In genomic region chr9:129432671-129433154, GRCh38 we compare ENCODE assay signal across 21 cellular contexts.
DNase-seq lines count a peak whose midpoint lies in the region; ATAC-seq, FAIRE-seq and TF ChIP-seq lines count a peak whose summit lies in the region.
"Had no signal": no experiment of that assay in that cellular context is flagged by ENCODE, and none has a peak within 500 bp of the region (broad histone marks: within the 10 kb centered on the region; RNA-seq: fewer than 3 reads in every experiment).

No MANE protein-coding gene starts in this region.

- H3K4me3 Mint-ChIP-seq in MCF 10A (ENCODE audit: unreplicated experiment): no peak overlapping the region
- no peak overlapping the region for H3K4me3 Mint-ChIP-seq in stimulated activated effector memory CD8-positive, alpha-beta T cell treated with anti-CD3 and anti-CD28 coated beads, Interleukin-12 subunit alpha, Interleukin-12 subunit beta, amount 100 ng/mL, for 72 hours
- H3K4me3 Mint-ChIP-seq: CD4-positive, alpha-beta T cell; natural killer cell; stimulated activated naive CD8-positive, alpha-beta T cell treated with anti-CD3 and anti-CD28 coated beads, Interleukin-15, amount 100 ng/mL, for 72 hours; T-helper 1 cell treated with Interleukin-12 subunit alpha and Interleukin-12 subunit beta and Interleukin-4 antibody, amounts not matched to agents 30 μg/mL and 1 μg/mL, for 36 hours; WTC11 had no signal

- H3K27me3 ChIP-seq in breast epithelium (no peaks in the 10 kb centered on the region), HepG2 (ENCODE audit: control insufficient read depth in 1 of 2, insufficient read depth in 2 of 2, low read length in 2 of 2) (peaks cover 9 to 74% of the 10 kb centered on the region in 2 experiments; a peak in 4 of 5 replicates), uterus (no peaks in the 10 kb centered on the region)
- H3K27me3 ChIP-seq: adrenal gland had no signal

- ATAC-seq in HepG2: peak; percentile 21; the same call in 2 of the 3 replicates
- ATAC-seq in stimulated activated effector memory CD8-positive, alpha-beta T cell treated with anti-CD3 and anti-CD28 coated beads, Interleukin-12 subunit alpha, Interleukin-12 subunit beta, amount 100 ng/mL, for 72 hours: no peak
- ATAC-seq in HG03469 (IDR thresholded peaks at IDR 0.05; ENCODE audit: unreplicated experiment): no peak
- ATAC-seq: natural killer cell; stimulated activated naive CD8-positive, alpha-beta T cell treated with anti-CD3 and anti-CD28 coated beads, Interleukin-15, amount 100 ng/mL, for 72 hours; WTC11 had no signal

- TF ChIP-seq EP300 in HepG2 (IDR thresholded peaks at IDR 0.05; ENCODE audit: low read depth in 2 of 2, low read length in 2 of 2) (no peak), HepG2 (CRISPR knock-in tag; IDR thresholded peaks at IDR 0.05; ENCODE audit: borderline replicate concordance) (no peak)

- H3K4me1 ChIP-seq in breast epithelium (peaks cover 0 to 4% of the 10 kb centered on the region in 2 donors), HepG2 (ENCODE audit: insufficient read depth, low read length) (peaks cover 11% of the 10 kb centered on the region), uterus (no peaks in the 10 kb centered on the region)

- CTCF ChIA-PET in MCF 10A (lab: Yijun Ruan, JAX) (interaction anchor here (0.7 kb wide), 1 partner anchor 300 kb away, joined by 3 read pairs; no protein-coding TSS in a partner anchor), HepG2 (lab: Yijun Ruan, JAX; ENCODE audit: low intra/inter-chr PET ratio, low total read pairs) (no interaction called here)

- in situ Hi-C loops in HepG2 (cut with HindIII; ENCODE audit: extremely low pct_ligation_motif_present, low pct_unique_long_range_greater_than_20kb): no loop called here

- no peak overlapping the region for H3K27ac Mint-ChIP-seq in MCF 10A (ENCODE audit: low read depth, unreplicated experiment)
- peak overlapping the region; percentile 82 for H3K27ac Mint-ChIP-seq in stimulated activated effector memory CD8-positive, alpha-beta T cell treated with anti-CD3 and anti-CD28 coated beads, Interleukin-12 subunit alpha, Interleukin-12 subunit beta, amount 100 ng/mL, for 72 hours
- H3K27ac Mint-ChIP-seq: CD4-positive, alpha-beta T cell; natural killer cell; T-helper 1 cell treated with Interleukin-12 subunit alpha and Interleukin-12 subunit beta and Interleukin-4 antibody, amounts not matched to agents 30 μg/mL and 1 μg/mL, for 36 hours; WTC11 had no signal

- DNase-seq in breast epithelium (ENCODE audit: low spot score in 2 of 2): peak in 1 of 2 donors; percentile 52
- no peak for DNase-seq in MCF 10A (ENCODE audit: unreplicated experiment)
- no peak for DNase-seq in HepG2 (ENCODE audit: low spot score)
- DNase-seq in stimulated activated effector memory CD8-positive, alpha-beta T cell treated with anti-CD3 and anti-CD28 coated beads, Interleukin-12 subunit alpha, Interleukin-12 subunit beta, amount 100 ng/mL, for 72 hours (ENCODE audit: low spot score in 2 of 2): no peak
- no peak for DNase-seq in uterus
- no peak for DNase-seq in RCC 7860 (ENCODE audit: low spot score)
- DNase-seq: CD4-positive, alpha-beta T cell; DMS79 treated with DMSO at 0.1 percent for 48 hours; HCEC 1CT; natural killer cell; NCI-H345; stimulated activated naive CD8-positive, alpha-beta T cell treated with anti-CD3 and anti-CD28 coated beads, Interleukin-15, amount 100 ng/mL, for 72 hours had no signal

- H3K36me3 ChIP-seq in breast epithelium (no peaks in the 10 kb centered on the region), HepG2 (replicated peaks in 1 of 2; ENCODE audit: control insufficient read depth in 1 of 2, insufficient read depth in 2 of 2, low read length in 2 of 2) (no peaks in the 10 kb centered on the region), uterus (no peaks in the 10 kb centered on the region)
- H3K36me3 ChIP-seq: adrenal gland had no signal

- FAIRE-seq in HepG2 (lab: Jason Lieb, UNC): no peak
- no peak for FAIRE-seq in RCC 7860 (lab: Jason Lieb, UNC)
- FAIRE-seq: frontal cortex, HTR-8/SVneo, urothelium cell line had no signal

- H3K9me3 Mint-ChIP-seq in MCF 10A (ENCODE audit: unreplicated experiment): no peaks in the 10 kb centered on the region
- H3K9me3 Mint-ChIP-seq in stimulated activated effector memory CD8-positive, alpha-beta T cell treated with anti-CD3 and anti-CD28 coated beads, Interleukin-12 subunit alpha, Interleukin-12 subunit beta, amount 100 ng/mL, for 72 hours: no peaks in the 10 kb centered on the region
- H3K9me3 Mint-ChIP-seq: CD4-positive, alpha-beta T cell; natural killer cell; stimulated activated naive CD8-positive, alpha-beta T cell treated with anti-CD3 and anti-CD28 coated beads, Interleukin-15, amount 100 ng/mL, for 72 hours; T-helper 1 cell treated with Interleukin-12 subunit alpha and Interleukin-12 subunit beta and Interleukin-4 antibody, amounts not matched to agents 30 μg/mL and 1 μg/mL, for 36 hours; WTC11 had no signal

- intact Hi-C loops in breast epithelium (cut with DNase I; ENCODE audit: low total_unique reads) (no loop called here), MCF 10A (cut with micrococcal nuclease) (no loop called here), HepG2 (cut with micrococcal nuclease; ENCODE audit: unreplicated experiment) (no loop called here), uterus (cut with DNase I; ENCODE audit: low total_unique reads) (no loop called here)

- H3K9me3 ChIP-seq in breast epithelium (no peaks in the 10 kb centered on the region), HepG2 (ENCODE audit: low read length) (no peaks in the 10 kb centered on the region), uterus (no peaks in the 10 kb centered on the region)
- H3K9me3 ChIP-seq: adrenal gland had no signal

- TF ChIP-seq CTCF in breast epithelium (IDR thresholded peaks at IDR 0.05) (no peak), MCF 10A (IDR thresholded peaks at IDR 0.05; ENCODE audit: unreplicated experiment) (no peak), VCaP (conservative IDR thresholded peaks at IDR 0.05) (no peak), HepG2 (CRISPR knock-in tag; IDR thresholded peaks at IDR 0.05) (no peak), uterus (IDR thresholded peaks at IDR 0.05) (no peak)

- TF ChIP-seq POLR2A in breast epithelium (IDR thresholded peaks at IDR 0.05) (no peak), HepG2 (IDR thresholded peaks at IDR 0.05; ENCODE audit: insufficient read depth in 1 of 2, low read depth in 2 of 2, low read length in 2 of 2) (no peak), uterus (IDR thresholded peaks at IDR 0.05) (peak in 1 of 2 donors; percentile 24)

- peaks cover 23% of the 10 kb centered on the region for H3K27me3 Mint-ChIP-seq in MCF 10A (ENCODE audit: insufficient read depth, unreplicated experiment)

- BruUV-seq in MCF 10A (replicated peaks; lab: Mats Ljungman, UMichigan) (no TSS peak), HepG2 (replicated peaks; lab: Mats Ljungman, UMichigan) (no TSS peak)

- no peaks in the 10 kb centered on the region for H3K79me2 ChIP-seq in HepG2 (ENCODE audit: insufficient read depth, low read length)

- POLR2A ChIA-PET in MCF 10A (lab: Yijun Ruan, JAX) (interaction anchor here (0.6 to 1.6 kb wide), 2 partner anchors 40 to 51 kb away, joined by 3 to 4 read pairs; no protein-coding TSS in a partner anchor), HepG2 (lab: Yijun Ruan, JAX) (interaction anchor here (0.5 to 1.6 kb wide), 4 partner anchors 65 to 164 kb away, joined by 3 to 4 read pairs (median 3); no protein-coding TSS in a partner anchor)

- 26% methylated on average over 7 of the region's 9 CpGs for WGBS in HepG2 (ENCODE audit: low lambda C conversion rate)

- H3K27ac ChIP-seq in breast epithelium (peak overlapping the region; percentile 49 to 66), VCaP (peak overlapping the region; percentile 79), HepG2 (ENCODE audit: extremely low read length, insufficient read depth, low read length) (no peak overlapping the region), uterus (peak overlapping the region in 1 of 2 donors; percentile 19)

- no peak overlapping the region for H3K4me2 ChIP-seq in HepG2 (ENCODE audit: low read depth, low read length)

- no peaks in the 10 kb centered on the region for H3K36me3 Mint-ChIP-seq in MCF 10A (ENCODE audit: insufficient read depth, unreplicated experiment)
- no peaks in the 10 kb centered on the region for H3K36me3 Mint-ChIP-seq in stimulated activated effector memory CD8-positive, alpha-beta T cell treated with anti-CD3 and anti-CD28 coated beads, Interleukin-12 subunit alpha, Interleukin-12 subunit beta, amount 100 ng/mL, for 72 hours
- H3K36me3 Mint-ChIP-seq: natural killer cell, WTC11 had no signal

- no peak overlapping the region for H2AFZ ChIP-seq in HepG2 (ENCODE audit: low read length)

- H3K9ac ChIP-seq in HepG2 (ENCODE audit: insufficient read depth, low read depth, low read length): no peak overlapping the region

- no peaks in the 10 kb centered on the region for H3K4me1 Mint-ChIP-seq in MCF 10A (ENCODE audit: insufficient read depth, unreplicated experiment)
- H3K4me1 Mint-ChIP-seq in stimulated activated effector memory CD8-positive, alpha-beta T cell treated with anti-CD3 and anti-CD28 coated beads, Interleukin-12 subunit alpha, Interleukin-12 subunit beta, amount 100 ng/mL, for 72 hours: peaks cover 10% of the 10 kb centered on the region

- no peaks in the 10 kb centered on the region for H4K20me1 ChIP-seq in HepG2 (ENCODE audit: insufficient read depth, low read length)

- no peak for TF ChIP-seq RAD21 in HepG2 (CRISPR knock-in tag; IDR thresholded peaks at IDR 0.05)

- H3K4me3 ChIP-seq in breast epithelium (no peak overlapping the region), HepG2 (replicated peaks in 1 of 3; ENCODE audit: insufficient read depth in 1 of 3, low read depth in 2 of 3, low read length in 3 of 3) (no peak overlapping the region), uterus (no peak overlapping the region)
- H3K4me3 ChIP-seq: adrenal gland, lung had no signal

TF ChIP-seq in HepG2, 621 proteins besides CTCF, POLR2A, EP300 and RAD21 (continues in another document):
- no peak for TF ChIP-seq JUND (CRISPR knock-in tag; IDR thresholded peaks at IDR 0.05)
- TF ChIP-seq FLYWCH1 (CRISPR knock-in tag; IDR thresholded peaks at IDR 0.05): no peak
- 0 out of 2 replicates have a peak, but pooled peaks have one; percentile 40 for TF ChIP-seq ZNF280B (CRISPR knock-in tag; IDR thresholded peaks at IDR 0.05; ENCODE audit: borderline replicate concordance)
- TF ChIP-seq ZNF205 (CRISPR knock-in tag; IDR thresholded peaks at IDR 0.05): no peak
